Comparison of ENCODE assay signal across 10 cellular contexts in genomic region chr20:11777861-11778570, GRCh38.
DNase-seq lines count a peak whose midpoint lies in the region; ATAC-seq and FAIRE-seq lines count a peak whose summit lies in the region.
"Had no signal": no experiment of that assay in that cellular context is flagged by ENCODE, and none has a peak within 500 bp of the region (broad histone marks: within the 10 kb centered on the region; RNA-seq: fewer than 3 reads in every experiment).

No MANE protein-coding gene starts in this region.

- DNase-seq in GM04504 (ENCODE audit: low read depth) (peak; percentile 47), NCI-H345 (lab: John Stamatoyannopoulos, UW) (peak; percentile 76), pons (ENCODE audit: low spot score) (peak; percentile 30), NCI-H526 (lab: John Stamatoyannopoulos, UW) (no peak), aorta (no peak), OCI-M2 (lab: John Stamatoyannopoulos, UW; ENCODE audit: unreplicated experiment) (no peak), kidney glomerular epithelial cell (lab: John Stamatoyannopoulos, UW) (no peak)
- DNase-seq: natural killer cell had no signal

- no peaks in the 10 kb centered on the region for H3K4me1 ChIP-seq in aorta (ENCODE audit: control insufficient read depth in 1 of 2, insufficient read depth in 2 of 2, low read length in 2 of 2)

- FAIRE-seq in endometrium (lab: Jason Lieb, UNC), result peak; percentile 68

- intact Hi-C loops in aorta (cut with DNase I), result no loop called here

- no peaks in the 10 kb centered on the region for H3K9me3 ChIP-seq in aorta (ENCODE audit: control insufficient read depth, low read length)

- H3K27ac ChIP-seq in aorta (ENCODE audit: low read depth in 1 of 2, low read length in 2 of 2), result no peak overlapping the region

- no peaks in the 10 kb centered on the region for H3K27me3 ChIP-seq in aorta (ENCODE audit: control insufficient read depth in 1 of 2, insufficient read depth in 2 of 2, low read length in 1 of 2)

- ATAC-seq in aorta (ENCODE audit: low FRiP score), result no peak
- ATAC-seq: esophagus mucosa, natural killer cell had no signal

- no peaks in the 10 kb centered on the region for H3K36me3 ChIP-seq in aorta (ENCODE audit: control insufficient read depth in 1 of 2, insufficient read depth in 2 of 2, low read length in 1 of 2)

- 5% methylated on average over 11 of the region's 11 CpGs for WGBS in aorta, 2 donors

- H3K4me3 ChIP-seq in aorta (ENCODE audit: low read length in 2 of 2), result no peak overlapping the region

Comparison
In these comparisons a context has a peak if more than half of its experiments do, and no peak if none do; other contexts are left out.
1. DNase-seq: peak in GM04504 (single experiment), NCI-H345 (single experiment) and pons (single experiment); none in NCI-H526 (0 of 2), aorta (0 of 2), OCI-M2 (single experiment) and kidney glomerular epithelial cell (single experiment).